Comparison of ENCODE assay signal across 16 cellular contexts in the genomic region with DNA sequence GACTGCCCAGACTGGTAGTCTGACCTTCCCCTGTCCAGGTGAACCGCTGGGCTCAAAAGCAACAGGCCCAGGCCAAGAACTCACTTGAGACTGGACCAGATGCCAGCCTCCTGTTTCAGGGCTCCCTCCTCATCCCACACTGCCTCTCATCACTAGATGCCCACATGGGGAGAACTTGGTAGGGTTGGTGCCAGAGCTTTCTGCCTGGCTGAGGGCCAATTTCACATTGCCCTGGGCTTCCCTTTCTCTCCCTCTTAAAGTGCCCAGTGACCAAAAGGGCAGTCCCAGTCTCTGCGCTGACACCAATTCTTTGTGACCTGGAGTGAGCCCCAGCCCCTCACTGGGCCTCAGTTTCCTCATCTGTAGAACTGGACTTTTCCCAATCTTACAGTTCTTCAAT. TPM values are rescaled to one million over a fixed set of nuclear protein-coding genes. Genes with fewer than 3 reads are reported as not detected.
A peak's percentile ranks its signal among the peaks of the same experiment; 100 is the strongest.
DNase-seq lines count a peak whose midpoint lies in the region; ATAC-seq lines count a peak whose summit lies in the region.
"Had no signal": no experiment of that assay in that cellular context is flagged by ENCODE, and none has a peak within 500 bp of the region (broad histone marks: within the 10 kb centered on the region; RNA-seq: fewer than 3 reads in every experiment).

No MANE protein-coding gene starts in this region.

- ATAC-seq in activated CD8-positive, alpha-beta memory T cell treated with anti-CD3 and anti-CD28 coated beads, Interleukin-2, amount 10 ng/mL, durations not matched to agents 7 days and 5 days: no peak
- ATAC-seq in left cardiac atrium (peak; percentile 9 to 60), sciatic nerve (no peak)

- peak; percentile 11 for DNase-seq in activated CD8-positive, alpha-beta memory T cell treated with anti-CD3 and anti-CD28 coated beads, Interleukin-2, amount 10 ng/mL, durations not matched to agents 7 days and 5 days
- no peak for DNase-seq in activated CD8-positive, alpha-beta memory T cell treated with anti-CD3 and anti-CD28 coated beads, Interleukin-2, amount 50 U/mL, for 48 hours
- DNase-seq in RPMI8226 (peak; percentile 8), left cardiac atrium (no peak), sciatic nerve (ENCODE audit: low spot score) (peak; percentile 42), NCI-H2029 (lab: John Stamatoyannopoulos, UW) (no peak), DMS 273 (lab: John Stamatoyannopoulos, UW; ENCODE audit: unreplicated experiment) (no peak)
- DNase-seq in activated T-cell treated with anti-CD3 and anti-CD28 coated beads, Interleukin-2, amount 50 U/mL, for 24 hours: no peak
- DNase-seq: DMS153, GOT3, NCI-H1048, NCI-H146, NCI-H2081 treated with DMSO at 0.1 percent for 48 hours, NCI-H2227 treated with DMSO at 0.1 percent for 48 hours, NCI-H524, SIG-M5 had no signal

- CTCF ChIA-PET in activated CD8-positive, alpha-beta memory T cell treated with anti-CD3 and anti-CD28 coated beads, Interleukin-2, amount 10 ng/mL, durations not matched to agents 7 days and 5 days (lab: Charles Lee): no interaction called here

- H3K4me1 Mint-ChIP-seq in activated CD8-positive, alpha-beta memory T cell treated with anti-CD3 and anti-CD28 coated beads, Interleukin-2, amount 10 ng/mL, durations not matched to agents 7 days and 5 days: no peaks in the 10 kb centered on the region
- H3K4me1 Mint-ChIP-seq in activated T-cell treated with anti-CD3 and anti-CD28 coated beads, Interleukin-2, amount 50 U/mL, for 24 hours (ENCODE audit: low read depth): no peaks in the 10 kb centered on the region

- H3K36me3 Mint-ChIP-seq in activated CD8-positive, alpha-beta memory T cell treated with anti-CD3 and anti-CD28 coated beads, Interleukin-2, amount 10 ng/mL, durations not matched to agents 7 days and 5 days: no peaks in the 10 kb centered on the region
- H3K36me3 Mint-ChIP-seq in activated T-cell treated with anti-CD3 and anti-CD28 coated beads, Interleukin-2, amount 50 U/mL, for 24 hours (ENCODE audit: low read depth): no peaks in the 10 kb centered on the region

- H3K27me3 Mint-ChIP-seq in activated CD8-positive, alpha-beta memory T cell treated with anti-CD3 and anti-CD28 coated beads, Interleukin-2, amount 10 ng/mL, durations not matched to agents 7 days and 5 days: peaks cover 2% of the 10 kb centered on the region
- no peaks in the 10 kb centered on the region for H3K27me3 Mint-ChIP-seq in activated T-cell treated with anti-CD3 and anti-CD28 coated beads, Interleukin-2, amount 50 U/mL, for 24 hours

- H3K9me3 Mint-ChIP-seq in activated CD8-positive, alpha-beta memory T cell treated with anti-CD3 and anti-CD28 coated beads, Interleukin-2, amount 10 ng/mL, durations not matched to agents 7 days and 5 days (ENCODE audit: low read depth): no peaks in the 10 kb centered on the region
- H3K9me3 Mint-ChIP-seq in activated T-cell treated with anti-CD3 and anti-CD28 coated beads, Interleukin-2, amount 50 U/mL, for 24 hours: no peaks in the 10 kb centered on the region

- intact Hi-C loops in left cardiac atrium (cut with DNase I): no loop called here
- intact Hi-C loops in sciatic nerve (cut with DNase I): loop anchor here (10.0 kb wide), 1 partner anchor 145 kb away; no protein-coding TSS in a partner anchor

- no peak overlapping the region for H3K4me3 Mint-ChIP-seq in activated CD8-positive, alpha-beta memory T cell treated with anti-CD3 and anti-CD28 coated beads, Interleukin-2, amount 10 ng/mL, durations not matched to agents 7 days and 5 days
- H3K4me3 Mint-ChIP-seq in activated T-cell treated with anti-CD3 and anti-CD28 coated beads, Interleukin-2, amount 50 U/mL, for 24 hours: no peak overlapping the region

- no peak overlapping the region for H3K27ac Mint-ChIP-seq in activated CD8-positive, alpha-beta memory T cell treated with anti-CD3 and anti-CD28 coated beads, Interleukin-2, amount 10 ng/mL, durations not matched to agents 7 days and 5 days
- no peak overlapping the region for H3K27ac Mint-ChIP-seq in activated T-cell treated with anti-CD3 and anti-CD28 coated beads, Interleukin-2, amount 50 U/mL, for 24 hours

RNA-seq across cellular contexts. Expression of a gene that starts 41.7 kb away (rescaled TPM):
- total RNA-seq in activated CD8-positive, alpha-beta memory T cell treated with anti-CD3 and anti-CD28 coated beads, Interleukin-2, amount 10 ng/mL, durations not matched to agents 7 days and 5 days: 100 to 1,000 TPM; 106 to 135 TPM
- total RNA-seq in left cardiac atrium: 100 to 1,000 TPM in 1 of 2 donors, 10 to 100 TPM in 1; 91.2 to 128 TPM
- 127 TPM for total RNA-seq in sciatic nerve

Comparison
In these comparisons a context has a peak if more than half of its experiments do, and no peak if none do; other contexts are left out.
1. DNase-seq: peak in activated CD8-positive, alpha-beta memory T cell treated with anti-CD3 and anti-CD28 coated beads, Interleukin-2, amount 10 ng/mL, durations not matched to agents 7 days and 5 days (single experiment), RPMI8226 (single experiment) and sciatic nerve (single experiment); none in activated CD8-positive, alpha-beta memory T cell treated with anti-CD3 and anti-CD28 coated beads, Interleukin-2, amount 50 U/mL, for 48 hours (single experiment), left cardiac atrium (single experiment), activated T-cell treated with anti-CD3 and anti-CD28 coated beads, Interleukin-2, amount 50 U/mL, for 24 hours (single experiment), NCI-H2029 (single experiment) and DMS 273 (single experiment).
2. ATAC-seq: peak in left cardiac atrium (2 of 2); none in activated CD8-positive, alpha-beta memory T cell treated with anti-CD3 and anti-CD28 coated beads, Interleukin-2, amount 10 ng/mL, durations not matched to agents 7 days and 5 days (single experiment) and sciatic nerve (single experiment).